Comparison of ENCODE assay signal across 18 cellular contexts in genomic region chr15:27082526-27082925, GRCh38.
DNase-seq lines count a peak whose midpoint lies in the region; ATAC-seq, FAIRE-seq and TF ChIP-seq lines count a peak whose summit lies in the region.
"Had no signal": no experiment of that assay in that cellular context is flagged by ENCODE, and none has a peak within 500 bp of the region (broad histone marks: within the 10 kb centered on the region; RNA-seq: fewer than 3 reads in every experiment).

No MANE protein-coding gene starts in this region.

- no peak overlapping the region for H3K9ac ChIP-seq in BLaER1 treated with 17β-estradiol and CSF1 and Interleukin-3, amounts not matched to agents 10 nM and 100 nM
- H3K9ac ChIP-seq in SK-N-SH = no peak overlapping the region
- H3K9ac ChIP-seq: GM23248 had no signal

- H3K9me2 ChIP-seq in SK-N-SH = no peaks in the 10 kb centered on the region

- peaks cover 35% of the 10 kb centered on the region for H3K4me1 Mint-ChIP-seq in nephron

- DNase-seq in Jurkat, Clone E6-1 (ENCODE audit: low read depth, low spot score) = peak; percentile 61
- DNase-seq in astrocyte of the hippocampus (ENCODE audit: low read depth, low spot score) = peak; percentile 62
- no peak for DNase-seq in NCI-H526 treated with DMSO at 0.1 percent for 48 hours (lab: John Stamatoyannopoulos, UW)
- no peak for DNase-seq in SK-N-SH
- no peak for DNase-seq in GM12892 (ENCODE audit: insufficient read length)
- DNase-seq: ACHN; AML-193; Calu3; CD8-positive, alpha-beta T cell; GDM1; GM23248; HCEC 1CT had no signal

- H3K27ac Mint-ChIP-seq in nephron = peak overlapping the region; percentile 42 to 50 (median 46)
- H3K27ac Mint-ChIP-seq: CD8-positive, alpha-beta T cell had no signal

- FAIRE-seq in GM12892 (lab: Jason Lieb, UNC) = no peak
- FAIRE-seq: A204.1, H54, HepG2 had no signal

- TF ChIP-seq EP300 in SK-N-SH (IDR thresholded peaks at IDR 0.05; ENCODE audit: borderline replicate concordance in 1 of 2, low read depth in 1 of 2, low read length in 1 of 2) = no peak

- ATAC-seq in HG03521 (IDR thresholded peaks at IDR 0.05; ENCODE audit: unreplicated experiment) = no peak
- ATAC-seq: CD8-positive, alpha-beta T cell; HepG2 had no signal

- no peaks in the 10 kb centered on the region for H3K36me3 Mint-ChIP-seq in nephron (ENCODE audit: low read depth)
- H3K36me3 Mint-ChIP-seq: CD8-positive, alpha-beta T cell had no signal

- H3K79me2 ChIP-seq in SK-N-SH (ENCODE audit: insufficient read depth) = no peaks in the 10 kb centered on the region

- TF ChIP-seq POLR2A in GM12892 (IDR thresholded peaks at IDR 0.05; ENCODE audit: low read depth, low read length) = no peak

- TF ChIP-seq RAD21 in SK-N-SH (IDR thresholded peaks at IDR 0.05; ENCODE audit: low read length) = no peak

- POLR2A ChIA-PET in SK-N-SH (lab: Yijun Ruan, JAX) = no interaction called here

- H3K4me1 ChIP-seq in BLaER1 treated with 17β-estradiol and CSF1 and Interleukin-3, amounts not matched to agents 10 nM and 100 nM = peaks cover 0 to 21% (median 11%) of the 10 kb centered on the region in 10 experiments; a peak in 12 of 20 replicates
- H3K4me1 ChIP-seq in SK-N-SH (ENCODE audit: control insufficient read depth in 1 of 2, insufficient read depth in 2 of 2, low read depth in 1 of 2, low read length in 1 of 2) = peaks cover 0 to 8% of the 10 kb centered on the region in 2 experiments; a peak in 1 of 4 replicates

- no peaks in the 10 kb centered on the region for H3F3A ChIP-seq in SK-N-SH (replicated peaks; ENCODE audit: insufficient read depth)

- no peak overlapping the region for H2AFZ ChIP-seq in SK-N-SH (ENCODE audit: low read depth)
- H2AFZ ChIP-seq: GM23248 had no signal

- no peaks in the 10 kb centered on the region for H3K9me3 ChIP-seq in BLaER1 treated with 17β-estradiol and CSF1 and Interleukin-3, amounts not matched to agents 10 nM and 100 nM (replicated peaks in 1 of 11)
- H3K9me3 ChIP-seq in SK-N-SH = no peaks in the 10 kb centered on the region

- peak overlapping the region in 10 of 11 experiments; percentile 6 to 63 (median 36); a peak in 18 of 22 replicates for H3K4me2 ChIP-seq in BLaER1 treated with 17β-estradiol and CSF1 and Interleukin-3, amounts not matched to agents 10 nM and 100 nM
- no peak overlapping the region for H3K4me2 ChIP-seq in SK-N-SH

- no peaks in the 10 kb centered on the region for H3K36me3 ChIP-seq in BLaER1 treated with 17β-estradiol and CSF1 and Interleukin-3, amounts not matched to agents 10 nM and 100 nM
- H3K36me3 ChIP-seq in SK-N-SH (replicated peaks in 1 of 2; ENCODE audit: control insufficient read depth in 1 of 2, insufficient read depth in 2 of 2, low read length in 1 of 2) = no peaks in the 10 kb centered on the region

- no peak overlapping the region for H3K4me3 Mint-ChIP-seq in nephron
- H3K4me3 Mint-ChIP-seq: CD8-positive, alpha-beta T cell had no signal

- CTCF ChIA-PET in SK-N-SH (lab: Yijun Ruan, JAX) = interaction anchor here (1.3 to 2.1 kb wide), 4 partner anchors 10 to 276 kb away, joined by 3 to 12 read pairs (median 4); no protein-coding TSS in a partner anchor

- TF ChIP-seq CTCF in nephron (IDR thresholded peaks at IDR 0.05; ENCODE audit: unreplicated experiment in 3 of 3) = no peak
- TF ChIP-seq CTCF in SK-N-SH (IDR thresholded peaks at IDR 0.05) = no peak

- no peaks in the 10 kb centered on the region for H3K27me3 ChIP-seq in BLaER1 treated with 17β-estradiol and CSF1 and Interleukin-3, amounts not matched to agents 10 nM and 100 nM
- no peaks in the 10 kb centered on the region for H3K27me3 ChIP-seq in SK-N-SH (ENCODE audit: insufficient read depth)

- H3K27me3 Mint-ChIP-seq in nephron (ENCODE audit: low read depth) = no peaks in the 10 kb centered on the region

- H4K20me1 ChIP-seq in BLaER1 treated with 17β-estradiol and CSF1 and Interleukin-3, amounts not matched to agents 10 nM and 100 nM = no peaks in the 10 kb centered on the region
- H4K20me1 ChIP-seq in SK-N-SH (ENCODE audit: insufficient read depth) = no peaks in the 10 kb centered on the region

- no peak overlapping the region for H3K4me3 ChIP-seq in BLaER1 treated with 17β-estradiol and CSF1 and Interleukin-3, amounts not matched to agents 10 nM and 100 nM
- no peak overlapping the region for H3K4me3 ChIP-seq in Jurkat, Clone E6-1 (ENCODE audit: low read length)
- no peak overlapping the region for H3K4me3 ChIP-seq in SK-N-SH (ENCODE audit: low read depth in 2 of 2, low read length in 1 of 2)
- H3K4me3 ChIP-seq: GM23248 had no signal

- H3K9me3 Mint-ChIP-seq in nephron = peaks cover 3% of the 10 kb centered on the region
- H3K9me3 Mint-ChIP-seq: CD8-positive, alpha-beta T cell had no signal

- H3K27ac ChIP-seq in BLaER1 treated with 17β-estradiol and CSF1 and Interleukin-3, amounts not matched to agents 10 nM and 100 nM = no peak overlapping the region
- no peak overlapping the region for H3K27ac ChIP-seq in SK-N-SH (ENCODE audit: low read depth in 2 of 2, low read length in 1 of 2)
- H3K27ac ChIP-seq: GM23248 had no signal

- 59% methylated on average over 8 of the region's 8 CpGs for WGBS in SK-N-SH (ENCODE audit: low lambda C conversion rate)

TF ChIP-seq in SK-N-SH, 30 proteins besides CTCF, POLR2A, EP300 and RAD21 (continues in another document):
- TF ChIP-seq MAX (IDR thresholded peaks at IDR 0.05; ENCODE audit: low read depth) = no peak
- no peak for TF ChIP-seq FOXM1 (IDR thresholded peaks at IDR 0.05; ENCODE audit: low read depth)
- TF ChIP-seq SIN3A (IDR thresholded peaks at IDR 0.05; ENCODE audit: borderline replicate concordance, low read depth, low read length) = no peak
- no peak for TF ChIP-seq EZH2phosphoT487 (IDR thresholded peaks at IDR 0.05; ENCODE audit: borderline replicate concordance, low read depth)
- TF ChIP-seq REST (IDR thresholded peaks at IDR 0.05; ENCODE audit: low read depth, low read length) = no peak
- no peak for TF ChIP-seq RXRA (IDR thresholded peaks at IDR 0.05; ENCODE audit: borderline replicate concordance, low read depth)
- no peak for TF ChIP-seq CHD2 (IDR thresholded peaks at IDR 0.05; ENCODE audit: low read length, partially characterized antibody)
- no peak for TF ChIP-seq FOSL2 (IDR thresholded peaks at IDR 0.05; ENCODE audit: borderline replicate concordance, low read depth)
- TF ChIP-seq, protein P1, sequence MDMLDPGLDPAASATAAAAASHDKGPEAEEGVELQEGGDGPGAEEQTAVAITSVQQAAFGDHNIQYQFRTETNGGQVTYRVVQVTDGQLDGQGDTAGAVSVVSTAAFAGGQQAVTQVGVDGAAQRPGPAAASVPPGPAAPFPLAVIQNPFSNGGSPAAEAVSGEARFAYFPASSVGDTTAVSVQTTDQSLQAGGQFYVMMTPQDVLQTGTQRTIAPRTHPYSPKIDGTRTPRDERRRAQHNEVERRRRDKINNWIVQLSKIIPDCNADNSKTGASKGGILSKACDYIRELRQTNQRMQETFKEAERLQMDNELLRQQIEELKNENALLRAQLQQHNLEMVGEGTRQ (IDR thresholded peaks at IDR 0.05; ENCODE audit: borderline replicate concordance, low read depth, low read length) = no peak
- no peak for TF ChIP-seq FOXJ3 (CRISPR knock-in tag; IDR thresholded peaks at IDR 0.05)
- TF ChIP-seq TCF12 (IDR thresholded peaks at IDR 0.05) = no peak
- TF ChIP-seq, protein P2, sequence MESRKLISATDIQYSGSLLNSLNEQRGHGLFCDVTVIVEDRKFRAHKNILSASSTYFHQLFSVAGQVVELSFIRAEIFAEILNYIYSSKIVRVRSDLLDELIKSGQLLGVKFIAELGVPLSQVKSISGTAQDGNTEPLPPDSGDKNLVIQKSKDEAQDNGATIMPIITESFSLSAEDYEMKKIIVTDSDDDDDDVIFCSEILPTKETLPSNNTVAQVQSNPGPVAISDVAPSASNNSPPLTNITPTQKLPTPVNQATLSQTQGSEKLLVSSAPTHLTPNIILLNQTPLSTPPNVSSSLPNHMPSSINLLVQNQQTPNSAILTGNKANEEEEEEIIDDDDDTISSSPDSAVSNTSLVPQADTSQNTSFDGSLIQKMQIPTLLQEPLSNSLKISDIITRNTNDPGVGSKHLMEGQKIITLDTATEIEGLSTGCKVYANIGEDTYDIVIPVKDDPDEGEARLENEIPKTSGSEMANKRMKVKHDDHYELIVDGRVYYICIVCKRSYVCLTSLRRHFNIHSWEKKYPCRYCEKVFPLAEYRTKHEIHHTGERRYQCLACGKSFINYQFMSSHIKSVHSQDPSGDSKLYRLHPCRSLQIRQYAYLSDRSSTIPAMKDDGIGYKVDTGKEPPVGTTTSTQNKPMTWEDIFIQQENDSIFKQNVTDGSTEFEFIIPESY (IDR thresholded peaks at IDR 0.05; ENCODE audit: borderline replicate concordance, low read depth) = no peak
- TF ChIP-seq MEF2A (IDR thresholded peaks at IDR 0.05; ENCODE audit: borderline replicate concordance, low read depth) = no peak
- TF ChIP-seq YY1 (IDR thresholded peaks at IDR 0.05; ENCODE audit: low read depth) = no peak
- TF ChIP-seq TAF1 (IDR thresholded peaks at IDR 0.05; ENCODE audit: borderline replicate concordance, low read depth, low read length) = no peak

Comparison
In these comparisons a context has a peak if more than half of its experiments do, and no peak if none do; other contexts are left out.
1. DNase-seq: peak in Jurkat, Clone E6-1 (single experiment) and astrocyte of the hippocampus (single experiment); none in NCI-H526 treated with DMSO at 0.1 percent for 48 hours (single experiment), SK-N-SH (single experiment) and GM12892 (single experiment).